28 cellular contexts compared by ENCODE assay signal in genomic region chr4:185257694-185258093, GRCh38.
"Had no signal": no experiment of that assay in that cellular context is flagged by ENCODE, and none has a peak within 500 bp of the region (broad histone marks: within the 10 kb centered on the region; RNA-seq: fewer than 3 reads in every experiment).

No MANE protein-coding gene starts in this region.

- H3K4me2 ChIP-seq: hepatocyte had no signal

- H2AFZ ChIP-seq: hepatocyte had no signal

- H3K27me3 ChIP-seq: esophagus squamous epithelium, hepatocyte, ovary, sigmoid colon, suprapubic skin, tibial nerve had no signal

- ATAC-seq: activated CD8-positive, alpha-beta memory T cell treated with anti-CD3 and anti-CD28 coated beads, Interleukin-2, amount 10 ng/mL, durations not matched to agents 7 days and 5 days; activated CD8-positive, alpha-beta T cell treated with anti-CD3 and anti-CD28 coated beads, Interleukin-2, amount 10 ng/mL, durations not matched to agents 7 days and 5 days; activated naive CD4-positive, alpha-beta T cell treated with anti-CD3 and anti-CD28 coated beads, Interleukin-2, amount 50 U/mL, for 72 hours; left ventricle myocardium superior had no signal

- H3K4me3 Mint-ChIP-seq: activated B cell treated with CpG ODN at 0.5 μM for 24 hours; activated CD8-positive, alpha-beta memory T cell treated with anti-CD3 and anti-CD28 coated beads, Interleukin-2, amount 10 ng/mL, durations not matched to agents 7 days and 5 days; activated CD8-positive, alpha-beta T cell treated with anti-CD3 and anti-CD28 coated beads, Interleukin-2, amount 10 ng/mL, durations not matched to agents 7 days and 5 days; central memory CD8-positive, alpha-beta T cell; nephron progenitor cell; stimulated activated naive B cell treated with anti-CD40 and anti-IgM and Interleukin-4, amounts not matched to agents 10 μg/mL and 1 μg/mL and 100 μg/mL, for 72 hours; T-helper 1 cell treated with Interleukin-12 subunit alpha and Interleukin-12 subunit beta and Interleukin-4 antibody, amounts not matched to agents 30 μg/mL and 1 μg/mL, for 36 hours had no signal

- H3K27ac ChIP-seq: epithelial cell of prostate, esophagus squamous epithelium, neutrophil, ovary, suprapubic skin, tibial nerve had no signal

- H3K9me3 ChIP-seq: esophagus squamous epithelium, neutrophil, ovary, prostate gland, sigmoid colon, suprapubic skin, tibial nerve had no signal

- H3K4me3 ChIP-seq: esophagus squamous epithelium, hepatocyte, ovary, prostate gland, sigmoid colon, suprapubic skin, tibial nerve had no signal

- H3K9me3 Mint-ChIP-seq: activated B cell treated with CpG ODN at 0.5 μM for 24 hours; activated naive CD4-positive, alpha-beta T cell treated with anti-CD3 and anti-CD28 coated beads, Interleukin-2, amount 50 U/mL, for 72 hours; activated T-helper 2 cell treated with anti-CD3 and anti-CD28 coated beads, Interferon-gamma antibody, Interleukin-2, Interleukin-4, amounts not matched to agents 10 μg/mL and 5 μg/mL and 100 μg/mL, durations not matched to agents 14 hours and 24 hours and 36 hours; central memory CD8-positive, alpha-beta T cell; naive B cell; nephron progenitor cell; stimulated activated naive B cell treated with anti-CD40 and anti-IgM and Interleukin-4, amounts not matched to agents 10 μg/mL and 1 μg/mL and 100 μg/mL, for 72 hours; T-helper 1 cell treated with Interleukin-12 subunit alpha and Interleukin-12 subunit beta and Interleukin-4 antibody, amounts not matched to agents 30 μg/mL and 1 μg/mL, for 36 hours had no signal

- H3K27me3 Mint-ChIP-seq: activated B cell treated with CpG ODN at 0.5 μM for 24 hours; activated CD8-positive, alpha-beta memory T cell treated with anti-CD3 and anti-CD28 coated beads, Interleukin-2, amount 10 ng/mL, durations not matched to agents 7 days and 5 days; central memory CD8-positive, alpha-beta T cell; naive B cell; stimulated activated naive B cell treated with anti-CD40 and anti-IgM and Interleukin-4, amounts not matched to agents 10 μg/mL and 1 μg/mL and 100 μg/mL, for 72 hours had no signal

- DNase-seq: activated B cell treated with CpG ODN at 0.5 μM for 24 hours; activated CD4-positive, alpha-beta T cell treated with anti-CD3 and anti-CD28 coated beads, Interleukin-2, amount 50 U/mL, for 1 hour; activated CD8-positive, alpha-beta memory T cell treated with anti-CD3 and anti-CD28 coated beads, Interleukin-2, amount 10 ng/mL, durations not matched to agents 7 days and 5 days; activated CD8-positive, alpha-beta T cell treated with anti-CD3 and anti-CD28 coated beads, Interleukin-2, amount 10 ng/mL, durations not matched to agents 7 days and 5 days; activated T-cell treated with anti-CD3 and anti-CD28 coated beads, Interleukin-2, amount 50 U/mL, for 48 hours; effector CD8-positive, alpha-beta T cell; esophagus squamous epithelium; islet precursor cell; left ventricle myocardium superior; naive B cell; nephron progenitor cell; ovary; sigmoid colon; small intestine; stimulated activated CD4-positive, alpha-beta T cell treated with anti-CD3 and anti-CD28 coated beads, Interleukin-1b, Interleukin-23, amount 100 ng/mL, for 48 hours; stimulated activated naive B cell treated with anti-CD40 and anti-IgM and Interleukin-4, amounts not matched to agents 10 μg/mL and 1 μg/mL and 100 μg/mL, for 72 hours; T1000 had no signal

- H3K4me1 ChIP-seq: esophagus squamous epithelium, prostate gland had no signal

- FAIRE-seq: bronchial epithelial cell, small intestine had no signal

- H3K36me3 ChIP-seq: neutrophil, ovary, prostate gland, sigmoid colon, suprapubic skin, tibial nerve had no signal

- H3K27ac Mint-ChIP-seq: activated CD8-positive, alpha-beta memory T cell treated with anti-CD3 and anti-CD28 coated beads, Interleukin-2, amount 10 ng/mL, durations not matched to agents 7 days and 5 days; activated CD8-positive, alpha-beta T cell treated with anti-CD3 and anti-CD28 coated beads, Interleukin-2, amount 10 ng/mL, durations not matched to agents 7 days and 5 days; activated naive CD4-positive, alpha-beta T cell treated with anti-CD3 and anti-CD28 coated beads, Interleukin-2, amount 50 U/mL, for 72 hours; activated T-helper 2 cell treated with anti-CD3 and anti-CD28 coated beads, Interferon-gamma antibody, Interleukin-2, Interleukin-4, amounts not matched to agents 10 μg/mL and 5 μg/mL and 100 μg/mL, durations not matched to agents 14 hours and 24 hours and 36 hours; nephron progenitor cell; stimulated activated naive B cell treated with anti-CD40 and anti-IgM and Interleukin-4, amounts not matched to agents 10 μg/mL and 1 μg/mL and 100 μg/mL, for 72 hours; T-helper 1 cell treated with Interleukin-12 subunit alpha and Interleukin-12 subunit beta and Interleukin-4 antibody, amounts not matched to agents 30 μg/mL and 1 μg/mL, for 36 hours had no signal
